26 cellular contexts compared by ENCODE assay signal in genomic region chr15:87816016-87816415, GRCh38.
DNase-seq lines count a peak whose midpoint lies in the region; ATAC-seq and TF ChIP-seq lines count a peak whose summit lies in the region.
"Had no signal": no experiment of that assay in that cellular context is flagged by ENCODE, and none has a peak within 500 bp of the region (broad histone marks: within the 10 kb centered on the region; RNA-seq: fewer than 3 reads in every experiment).

No MANE protein-coding gene starts in this region.

- H3K27ac ChIP-seq in AG04450 (ENCODE audit: low read depth, low read length) (peak overlapping the region; percentile 65), RWPE2 (ENCODE audit: poor library complexity, severe bottlenecking) (peak overlapping the region; percentile 78), epithelial cell of prostate (peak overlapping the region; percentile 38), mesenchymal stem cell (ENCODE audit: low read length, poor library complexity, severe bottlenecking) (peak overlapping the region; percentile 63)
- H3K27ac ChIP-seq: BLaER1, left ventricle myocardium inferior, neural progenitor cell, SJCRH30, thoracic aorta had no signal

- H2AFZ ChIP-seq in mesenchymal stem cell (ENCODE audit: low read depth, low read length), result no peak overlapping the region
- H2AFZ ChIP-seq: neural progenitor cell had no signal

- H3K14ac ChIP-seq in mesenchymal stem cell (ENCODE audit: low read length in 2 of 2), result no peak overlapping the region

- H3K79me1 ChIP-seq in mesenchymal stem cell (replicated peaks; ENCODE audit: low read length, poor library complexity, severe bottlenecking), result no peaks in the 10 kb centered on the region

- CTCF ChIA-PET in AG04450 (lab: Charles Lee), result no interaction called here
- CTCF ChIA-PET in activated CD8-positive, alpha-beta T cell treated with anti-CD3 and anti-CD28 coated beads, Interleukin-2, amount 10 ng/mL, durations not matched to agents 7 days and 5 days (lab: Charles Lee), result no interaction called here

- TF ChIP-seq CTCF in AG04450 (IDR thresholded peaks at IDR 0.05; ENCODE audit: low read depth, low read length), result no peak
- no peak for TF ChIP-seq CTCF in RWPE2 (IDR thresholded peaks at IDR 0.05; ENCODE audit: poor library complexity, severe bottlenecking)

- H3K36me3 Mint-ChIP-seq in activated CD8-positive, alpha-beta T cell treated with anti-CD3 and anti-CD28 coated beads, Interleukin-2, amount 10 ng/mL, durations not matched to agents 7 days and 5 days (ENCODE audit: low read depth), result no peaks in the 10 kb centered on the region
- H3K36me3 Mint-ChIP-seq: activated naive CD8-positive, alpha-beta T cell treated with anti-CD3 and anti-CD28 coated beads, Interleukin-2, amount 10 ng/mL, durations not matched to agents 7 days and 5 days; neural progenitor cell; T-cell had no signal

- peak overlapping the region in 1 of 2 experiments; percentile 54 for H3K4ac ChIP-seq in mesenchymal stem cell (ENCODE audit: low read depth in 1 of 2, low read length in 2 of 2)

- no peak overlapping the region for H3K4me2 ChIP-seq in mesenchymal stem cell (ENCODE audit: low read length, poor library complexity, severe bottlenecking)
- H3K4me2 ChIP-seq: BLaER1, neural progenitor cell had no signal

- no peak overlapping the region for H2BK120ac ChIP-seq in mesenchymal stem cell (ENCODE audit: low read depth, low read length)

- no peaks in the 10 kb centered on the region for H3K9me3 Mint-ChIP-seq in activated CD8-positive, alpha-beta T cell treated with anti-CD3 and anti-CD28 coated beads, Interleukin-2, amount 10 ng/mL, durations not matched to agents 7 days and 5 days (ENCODE audit: insufficient read depth)
- H3K9me3 Mint-ChIP-seq: activated CD4-positive, alpha-beta T cell treated with anti-CD3 and anti-CD28 coated beads, Interleukin-2, amount 10 ng/mL, durations not matched to agents 7 days and 5 days; stimulated activated naive CD8-positive, alpha-beta T cell treated with anti-CD3 and anti-CD28 coated beads, Interleukin-15, amount 100 ng/mL, for 72 hours had no signal

- no peak overlapping the region for H3K4me3 Mint-ChIP-seq in activated CD8-positive, alpha-beta T cell treated with anti-CD3 and anti-CD28 coated beads, Interleukin-2, amount 10 ng/mL, durations not matched to agents 7 days and 5 days
- H3K4me3 Mint-ChIP-seq: activated B cell treated with CpG ODN at 0.5 μM for 24 hours; activated CD4-positive, alpha-beta T cell treated with anti-CD3 and anti-CD28 coated beads, Interleukin-2, amount 10 ng/mL, durations not matched to agents 7 days and 5 days; activated naive CD8-positive, alpha-beta T cell treated with anti-CD3 and anti-CD28 coated beads, Interleukin-2, amount 10 ng/mL, durations not matched to agents 7 days and 5 days; neural progenitor cell; stimulated activated naive CD8-positive, alpha-beta T cell treated with anti-CD3 and anti-CD28 coated beads, Interleukin-15, amount 100 ng/mL, for 72 hours; T-cell had no signal

- no peak overlapping the region for H2AK5ac ChIP-seq in mesenchymal stem cell (ENCODE audit: low read length, severe bottlenecking)

- no peaks in the 10 kb centered on the region for H3K4me1 Mint-ChIP-seq in activated CD8-positive, alpha-beta T cell treated with anti-CD3 and anti-CD28 coated beads, Interleukin-2, amount 10 ng/mL, durations not matched to agents 7 days and 5 days (ENCODE audit: low read depth)
- H3K4me1 Mint-ChIP-seq: activated B cell treated with CpG ODN at 0.5 μM for 24 hours; activated CD4-positive, alpha-beta T cell treated with anti-CD3 and anti-CD28 coated beads, Interleukin-2, amount 10 ng/mL, durations not matched to agents 7 days and 5 days; activated naive CD8-positive, alpha-beta T cell treated with anti-CD3 and anti-CD28 coated beads, Interleukin-2, amount 10 ng/mL, durations not matched to agents 7 days and 5 days; neural progenitor cell; stimulated activated naive CD8-positive, alpha-beta T cell treated with anti-CD3 and anti-CD28 coated beads, Interleukin-15, amount 100 ng/mL, for 72 hours; T-cell had no signal

- H3K4me1 ChIP-seq in RWPE2 (ENCODE audit: insufficient read depth, poor library complexity, severe bottlenecking) (peaks cover 13% of the 10 kb centered on the region), mesenchymal stem cell (ENCODE audit: control insufficient read depth, insufficient read depth, low read depth, low read length) (no peaks in the 10 kb centered on the region)
- H3K4me1 ChIP-seq: BLaER1, left ventricle myocardium inferior, neural progenitor cell, SJCRH30 had no signal

- no peak for ATAC-seq in RWPE2 (ENCODE audit: low read depth)
- no peak for ATAC-seq in activated CD8-positive, alpha-beta T cell treated with anti-CD3 and anti-CD28 coated beads, Interleukin-2, amount 10 ng/mL, durations not matched to agents 7 days and 5 days
- ATAC-seq: right cardiac atrium; stimulated activated naive CD8-positive, alpha-beta T cell treated with anti-CD3 and anti-CD28 coated beads, Interleukin-15, amount 100 ng/mL, for 72 hours; T-cell had no signal

- no peak overlapping the region for H3K27ac Mint-ChIP-seq in activated CD8-positive, alpha-beta T cell treated with anti-CD3 and anti-CD28 coated beads, Interleukin-2, amount 10 ng/mL, durations not matched to agents 7 days and 5 days
- H3K27ac Mint-ChIP-seq: activated B cell treated with CpG ODN at 0.5 μM for 24 hours; activated CD4-positive, alpha-beta T cell treated with anti-CD3 and anti-CD28 coated beads, Interleukin-2, amount 10 ng/mL, durations not matched to agents 7 days and 5 days; activated naive CD8-positive, alpha-beta T cell treated with anti-CD3 and anti-CD28 coated beads, Interleukin-2, amount 10 ng/mL, durations not matched to agents 7 days and 5 days; neural progenitor cell; T-cell had no signal

- H3K27me3 Mint-ChIP-seq in activated CD8-positive, alpha-beta T cell treated with anti-CD3 and anti-CD28 coated beads, Interleukin-2, amount 10 ng/mL, durations not matched to agents 7 days and 5 days (ENCODE audit: low read depth), result no peaks in the 10 kb centered on the region
- H3K27me3 Mint-ChIP-seq: activated B cell treated with CpG ODN at 0.5 μM for 24 hours; activated CD4-positive, alpha-beta T cell treated with anti-CD3 and anti-CD28 coated beads, Interleukin-2, amount 10 ng/mL, durations not matched to agents 7 days and 5 days; stimulated activated naive CD8-positive, alpha-beta T cell treated with anti-CD3 and anti-CD28 coated beads, Interleukin-15, amount 100 ng/mL, for 72 hours had no signal

- H4K8ac ChIP-seq in mesenchymal stem cell (ENCODE audit: low read length), result peak overlapping the region; percentile 82

- H3K4me3 ChIP-seq in AG04450 (ENCODE audit: low read depth, low read length), result no peak overlapping the region
- no peak overlapping the region for H3K4me3 ChIP-seq in RWPE2 (ENCODE audit: severe bottlenecking)
- no peak overlapping the region for H3K4me3 ChIP-seq in mesenchymal stem cell (ENCODE audit: insufficient read depth in 1 of 2, low read depth in 1 of 2, low read length in 2 of 2)
- H3K4me3 ChIP-seq: BLaER1, left ventricle myocardium inferior, neural progenitor cell, SJCRH30, thoracic aorta had no signal

- H2BK12ac ChIP-seq in mesenchymal stem cell (ENCODE audit: low read length in 2 of 2), result peak overlapping the region in 1 of 2 experiments; percentile 94

- no peaks in the 10 kb centered on the region for H3K9me3 ChIP-seq in AG04450 (ENCODE audit: control insufficient read depth, insufficient read depth, low read length)
- no peaks in the 10 kb centered on the region for H3K9me3 ChIP-seq in RWPE2 (ENCODE audit: severe bottlenecking)
- H3K9me3 ChIP-seq in mesenchymal stem cell (ENCODE audit: control insufficient read depth, low read length), result no peaks in the 10 kb centered on the region
- H3K9me3 ChIP-seq: BLaER1, left ventricle myocardium inferior, thoracic aorta had no signal

- H3K36me3 ChIP-seq in RWPE2 (ENCODE audit: low read depth), result no peaks in the 10 kb centered on the region
- no peaks in the 10 kb centered on the region for H3K36me3 ChIP-seq in mesenchymal stem cell (ENCODE audit: control insufficient read depth in 1 of 2, insufficient read depth in 2 of 2, low read depth in 1 of 2, low read length in 2 of 2)
- H3K36me3 ChIP-seq: BLaER1, left ventricle myocardium inferior, neural progenitor cell, SJCRH30, thoracic aorta had no signal

- no peak overlapping the region for H2BK5ac ChIP-seq in mesenchymal stem cell (ENCODE audit: low read depth, low read length, poor library complexity, severe bottlenecking)

- DNase-seq in AG04450 (ENCODE audit: low read depth, low spot score) (no peak), RWPE2 (ENCODE audit: low spot score) (no peak), epithelial cell of prostate (ENCODE audit: low read depth, low spot score) (no peak), mesenchymal stem cell (peak; percentile 83), HuH-7.5 (ENCODE audit: low spot score) (no peak), NCI-H510A treated with DMSO at 0.1 percent for 48 hours (lab: John Stamatoyannopoulos, UW) (no peak), GM19238 (ENCODE audit: insufficient read length, low spot score) (no peak)
- DNase-seq in activated CD8-positive, alpha-beta T cell treated with anti-CD3 and anti-CD28 coated beads, Interleukin-2, amount 10 ng/mL, durations not matched to agents 7 days and 5 days, result no peak
- DNase-seq: activated B cell treated with CpG ODN at 0.5 μM for 24 hours; activated CD4-positive, alpha-beta T cell treated with anti-CD3 and anti-CD28 coated beads, Interleukin-2, amount 10 ng/mL, durations not matched to agents 7 days and 5 days; activated gamma-delta T cell; activated naive CD8-positive, alpha-beta T cell treated with anti-CD3 and anti-CD28 coated beads, Interleukin-2, amount 10 ng/mL, durations not matched to agents 7 days and 5 days; activated T-cell treated with anti-CD3 and anti-CD28 coated beads, Interleukin-2, amount 50 U/mL, for 1 hour; left ventricle myocardium inferior; NCI-H146; NCI-H446; posterior cingulate gyrus; right cardiac atrium; SJCRH30; stimulated activated CD4-positive, alpha-beta T cell treated with anti-CD3 and anti-CD28 coated beads, Interleukin-12 subunit alpha, Interleukin-12 subunit beta, amount 100 ng/mL, for 4 hours; stimulated activated CD4-positive, alpha-beta T cell treated with anti-CD3 and anti-CD28 coated beads, Interleukin-2, amount 100 ng/mL, for 48 hours; stimulated activated naive CD8-positive, alpha-beta T cell treated with anti-CD3 and anti-CD28 coated beads, Interleukin-15, amount 100 ng/mL, for 72 hours; T-cell had no signal

- POLR2A ChIA-PET in AG04450 (lab: Yijun Ruan, JAX), result interaction anchor here (0.6 to 1.2 kb wide), 5 partner anchors 39 to 670 kb away, joined by 3 to 6 read pairs (median 4); no protein-coding TSS in a partner anchor
- POLR2A ChIA-PET in activated CD8-positive, alpha-beta T cell treated with anti-CD3 and anti-CD28 coated beads, Interleukin-2, amount 10 ng/mL, durations not matched to agents 7 days and 5 days (lab: Charles Lee), result no interaction called here

- no peak overlapping the region for H2BK15ac ChIP-seq in mesenchymal stem cell (ENCODE audit: low read depth, poor library complexity, severe bottlenecking)

- H3K9ac ChIP-seq in mesenchymal stem cell (ENCODE audit: low read length), result no peak overlapping the region
- H3K9ac ChIP-seq: BLaER1, neural progenitor cell had no signal

- H4K91ac ChIP-seq in mesenchymal stem cell (ENCODE audit: low read length), result no peak overlapping the region

- peak overlapping the region; percentile 86 to 92 for H3K18ac ChIP-seq in mesenchymal stem cell (ENCODE audit: low read depth in 1 of 2, low read length in 2 of 2)

- no peak overlapping the region for H3K23ac ChIP-seq in mesenchymal stem cell (ENCODE audit: low read length in 2 of 2)

- no peaks in the 10 kb centered on the region for H3K27me3 ChIP-seq in AG04450 (ENCODE audit: control insufficient read depth, insufficient read depth, low read length)
- H3K27me3 ChIP-seq in RWPE2 (ENCODE audit: insufficient read depth, poor library complexity, severe bottlenecking), result no peaks in the 10 kb centered on the region
- no peaks in the 10 kb centered on the region for H3K27me3 ChIP-seq in mesenchymal stem cell (ENCODE audit: control insufficient read depth in 1 of 2, insufficient read depth in 1 of 2, low read length in 2 of 2)
- H3K27me3 ChIP-seq: BLaER1, neural progenitor cell, SJCRH30 had no signal

- 9% methylated on average over 1 of the region's 1 CpG for WGBS in mesenchymal stem cell
